ENCODE assay signal across 16 cellular contexts in the genomic region with DNA sequence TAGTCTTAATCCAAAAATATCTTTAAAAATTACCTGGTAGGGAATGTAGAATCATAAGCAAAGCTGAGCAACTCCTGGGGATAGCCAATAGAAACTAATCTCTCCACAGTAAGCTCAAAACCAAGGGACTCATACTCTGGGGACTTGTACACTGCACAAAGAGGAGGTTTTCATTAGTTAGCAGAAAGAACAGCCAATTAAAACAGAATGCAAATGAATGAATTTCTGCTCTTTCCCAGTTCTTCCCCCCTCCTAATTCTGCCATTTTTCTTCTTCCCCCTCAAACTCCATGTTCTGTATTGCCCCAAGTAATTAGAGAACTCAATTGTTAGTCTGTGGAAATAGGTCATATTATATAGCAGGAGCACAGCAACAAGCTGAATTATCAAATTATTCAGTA.
DNase-seq lines count a peak whose midpoint lies in the region; ATAC-seq and TF ChIP-seq lines count a peak whose summit lies in the region.
"Had no signal": no experiment of that assay in that cellular context is flagged by ENCODE, and none has a peak within 500 bp of the region (broad histone marks: within the 10 kb centered on the region; RNA-seq: fewer than 3 reads in every experiment).

No MANE protein-coding gene starts in this region.

- H3K9me3 ChIP-seq in CD4-positive, alpha-beta memory T cell (ENCODE audit: control insufficient read depth in 1 of 2, low read length in 2 of 2): no peaks in the 10 kb centered on the region
- H3K9me3 ChIP-seq in HEK293 (ENCODE audit: control insufficient read depth, insufficient read depth, low read depth, low read length): no peaks in the 10 kb centered on the region
- H3K9me3 ChIP-seq: BE2C had no signal

- TF ChIP-seq CTCF in HEK293 (tag by site-specific recombination; IDR thresholded peaks at IDR 0.05): no peak
- TF ChIP-seq CTCF in CD14-positive monocyte (IDR thresholded peaks at IDR 0.05): no peak

- no peaks in the 10 kb centered on the region for H3K4me1 ChIP-seq in CD4-positive, alpha-beta memory T cell (ENCODE audit: insufficient read depth, low read length)
- H3K4me1 ChIP-seq in HEK293 (ENCODE audit: control insufficient read depth, insufficient read depth, low read length): peaks cover 16% of the 10 kb centered on the region
- H3K4me1 ChIP-seq: BE2C had no signal

- POLR2A ChIA-PET in CD4-positive, alpha-beta memory T cell (lab: Charles Lee; ENCODE audit: partially characterized antibody): no interaction called here
- POLR2A ChIA-PET in HEK293 (lab: Yijun Ruan, JAX): no interaction called here

- peaks cover 22 to 48% of the 10 kb centered on the region in 2 donors for H3K36me3 Mint-ChIP-seq in CD4-positive, alpha-beta memory T cell
- H3K36me3 Mint-ChIP-seq in stimulated activated effector memory CD8-positive, alpha-beta T cell treated with anti-CD3 and anti-CD28 coated beads, Interleukin-12 subunit alpha, Interleukin-12 subunit beta, amount 100 ng/mL, for 72 hours: peaks cover 57% of the 10 kb centered on the region
- H3K36me3 Mint-ChIP-seq in CD14-positive monocyte: peaks cover 53 to 77% of the 10 kb centered on the region in 2 donors

- intact Hi-C loops in CD4-positive, alpha-beta memory T cell (cut with micrococcal nuclease): no loop called here
- intact Hi-C loops in CD14-positive monocyte (cut with micrococcal nuclease): no loop called here

- peaks cover 8% of the 10 kb centered on the region for H3K36me3 ChIP-seq in CD4-positive, alpha-beta memory T cell (ENCODE audit: insufficient read depth, low read length)
- peaks cover 10 to 19% of the 10 kb centered on the region in 2 experiments for H3K36me3 ChIP-seq in HEK293 (ENCODE audit: control insufficient read depth in 2 of 2, insufficient read depth in 1 of 2, low read length in 2 of 2)
- H3K36me3 ChIP-seq: BE2C had no signal

- CTCF ChIA-PET in CD4-positive, alpha-beta memory T cell (lab: Charles Lee; ENCODE audit: partially characterized antibody): no interaction called here
- CTCF ChIA-PET in HEK293 (lab: Yijun Ruan, JAX): interaction anchor here (0.6 to 1.0 kb wide), 4 partner anchors 135 to 216 kb away, joined by 3 to 5 read pairs (median 4); a partner anchor contains a TSS

- no peak for ATAC-seq in stimulated activated effector memory CD8-positive, alpha-beta T cell treated with anti-CD3 and anti-CD28 coated beads, Interleukin-12 subunit alpha, Interleukin-12 subunit beta, amount 100 ng/mL, for 72 hours
- no peak for ATAC-seq in GM18511 (IDR thresholded peaks at IDR 0.05; ENCODE audit: unreplicated experiment)

- peaks cover 0 to 4% (median 0%) of the 10 kb centered on the region in 4 donors for H3K4me1 Mint-ChIP-seq in CD4-positive, alpha-beta memory T cell
- H3K4me1 Mint-ChIP-seq in stimulated activated effector memory CD8-positive, alpha-beta T cell treated with anti-CD3 and anti-CD28 coated beads, Interleukin-12 subunit alpha, Interleukin-12 subunit beta, amount 100 ng/mL, for 72 hours: peaks cover 11% of the 10 kb centered on the region
- H3K4me1 Mint-ChIP-seq in CD14-positive monocyte: peaks cover 17% of the 10 kb centered on the region

- H3K4me3 ChIP-seq in CD4-positive, alpha-beta memory T cell (ENCODE audit: low read length in 2 of 2): no peak overlapping the region
- no peak overlapping the region for H3K4me3 ChIP-seq in HEK293 (ENCODE audit: low read depth, low read length)

- no peak overlapping the region for H3K27ac ChIP-seq in CD4-positive, alpha-beta memory T cell (ENCODE audit: low read depth, low read length)
- no peak overlapping the region for H3K27ac ChIP-seq in HEK293 (ENCODE audit: extremely low read depth, low read depth, low read length)
- H3K27ac ChIP-seq in caudate nucleus (ENCODE audit: low read depth, low read length): peak overlapping the region; percentile 39
- H3K27ac ChIP-seq: C4-2B, HL-60 had no signal

- no peak overlapping the region for H3K4me3 Mint-ChIP-seq in CD4-positive, alpha-beta memory T cell
- H3K4me3 Mint-ChIP-seq in stimulated activated effector memory CD8-positive, alpha-beta T cell treated with anti-CD3 and anti-CD28 coated beads, Interleukin-12 subunit alpha, Interleukin-12 subunit beta, amount 100 ng/mL, for 72 hours: no peak overlapping the region
- no peak overlapping the region for H3K4me3 Mint-ChIP-seq in CD14-positive monocyte

- H3K27ac Mint-ChIP-seq in CD4-positive, alpha-beta memory T cell: peak overlapping the region in 4 of 7 donors; percentile 1 to 38 (median 20)
- H3K27ac Mint-ChIP-seq in stimulated activated effector memory CD8-positive, alpha-beta T cell treated with anti-CD3 and anti-CD28 coated beads, Interleukin-12 subunit alpha, Interleukin-12 subunit beta, amount 100 ng/mL, for 72 hours: peak overlapping the region; percentile 20
- H3K27ac Mint-ChIP-seq in CD14-positive monocyte: peak overlapping the region in 1 of 7 donors; percentile 34

- H3K27me3 Mint-ChIP-seq in CD4-positive, alpha-beta memory T cell: no peaks in the 10 kb centered on the region
- H3K27me3 Mint-ChIP-seq in CD14-positive monocyte (ENCODE audit: low read depth in 3 of 3): no peaks in the 10 kb centered on the region

- no peak for DNase-seq in CD4-positive, alpha-beta memory T cell
- no peak for DNase-seq in caudate nucleus (lab: John Stamatoyannopoulos, UW)
- DNase-seq in stimulated activated effector memory CD8-positive, alpha-beta T cell treated with anti-CD3 and anti-CD28 coated beads, Interleukin-12 subunit alpha, Interleukin-12 subunit beta, amount 100 ng/mL, for 72 hours (ENCODE audit: low spot score in 2 of 2): no peak
- DNase-seq in cerebellum (ENCODE audit: low spot score): no peak
- DNase-seq in CD14-positive monocyte (ENCODE audit: low spot score): no peak
- DNase-seq: BE2C, Calu3, DMS153, DMS79 treated with DMSO at 0.1 percent for 48 hours, EL, GDM1, HCEC 1CT had no signal

- H3K27me3 ChIP-seq in CD4-positive, alpha-beta memory T cell (ENCODE audit: insufficient read depth, low read length): no peaks in the 10 kb centered on the region
- H3K27me3 ChIP-seq: BE2C had no signal

- no peaks in the 10 kb centered on the region for H3K9me3 Mint-ChIP-seq in CD4-positive, alpha-beta memory T cell
- H3K9me3 Mint-ChIP-seq in stimulated activated effector memory CD8-positive, alpha-beta T cell treated with anti-CD3 and anti-CD28 coated beads, Interleukin-12 subunit alpha, Interleukin-12 subunit beta, amount 100 ng/mL, for 72 hours: no peaks in the 10 kb centered on the region
- no peaks in the 10 kb centered on the region for H3K9me3 Mint-ChIP-seq in CD14-positive monocyte

TF ChIP-seq in HEK293, 187 proteins besides CTCF, POLR2A, EP300 and RAD21:
- TF ChIP-seq GLI4 (tag by site-specific recombination; IDR thresholded peaks at IDR 0.05): no peak
- TF ChIP-seq ZNF211 (tag by site-specific recombination; IDR thresholded peaks at IDR 0.05; ENCODE audit: low read depth): no peak
- TF ChIP-seq ZNF112 (tag by site-specific recombination; IDR thresholded peaks at IDR 0.05): no peak
- no peak for TF ChIP-seq ZNF629 (tag by site-specific recombination; IDR thresholded peaks at IDR 0.05)
- TF ChIP-seq ZNF677 (tag by site-specific recombination; IDR thresholded peaks at IDR 0.05): 0 out of 2 replicates have a peak, but pooled peaks have one; percentile 61
- TF ChIP-seq ZNF266 (tag by site-specific recombination; IDR thresholded peaks at IDR 0.05; ENCODE audit: low read depth): no peak
- TF ChIP-seq ZNF354C (tag by site-specific recombination; IDR thresholded peaks at IDR 0.05; ENCODE audit: borderline replicate concordance, low read depth): no peak
- TF ChIP-seq GLIS1 (tag by site-specific recombination; IDR thresholded peaks at IDR 0.05): no peak
- TF ChIP-seq, protein P1, sequence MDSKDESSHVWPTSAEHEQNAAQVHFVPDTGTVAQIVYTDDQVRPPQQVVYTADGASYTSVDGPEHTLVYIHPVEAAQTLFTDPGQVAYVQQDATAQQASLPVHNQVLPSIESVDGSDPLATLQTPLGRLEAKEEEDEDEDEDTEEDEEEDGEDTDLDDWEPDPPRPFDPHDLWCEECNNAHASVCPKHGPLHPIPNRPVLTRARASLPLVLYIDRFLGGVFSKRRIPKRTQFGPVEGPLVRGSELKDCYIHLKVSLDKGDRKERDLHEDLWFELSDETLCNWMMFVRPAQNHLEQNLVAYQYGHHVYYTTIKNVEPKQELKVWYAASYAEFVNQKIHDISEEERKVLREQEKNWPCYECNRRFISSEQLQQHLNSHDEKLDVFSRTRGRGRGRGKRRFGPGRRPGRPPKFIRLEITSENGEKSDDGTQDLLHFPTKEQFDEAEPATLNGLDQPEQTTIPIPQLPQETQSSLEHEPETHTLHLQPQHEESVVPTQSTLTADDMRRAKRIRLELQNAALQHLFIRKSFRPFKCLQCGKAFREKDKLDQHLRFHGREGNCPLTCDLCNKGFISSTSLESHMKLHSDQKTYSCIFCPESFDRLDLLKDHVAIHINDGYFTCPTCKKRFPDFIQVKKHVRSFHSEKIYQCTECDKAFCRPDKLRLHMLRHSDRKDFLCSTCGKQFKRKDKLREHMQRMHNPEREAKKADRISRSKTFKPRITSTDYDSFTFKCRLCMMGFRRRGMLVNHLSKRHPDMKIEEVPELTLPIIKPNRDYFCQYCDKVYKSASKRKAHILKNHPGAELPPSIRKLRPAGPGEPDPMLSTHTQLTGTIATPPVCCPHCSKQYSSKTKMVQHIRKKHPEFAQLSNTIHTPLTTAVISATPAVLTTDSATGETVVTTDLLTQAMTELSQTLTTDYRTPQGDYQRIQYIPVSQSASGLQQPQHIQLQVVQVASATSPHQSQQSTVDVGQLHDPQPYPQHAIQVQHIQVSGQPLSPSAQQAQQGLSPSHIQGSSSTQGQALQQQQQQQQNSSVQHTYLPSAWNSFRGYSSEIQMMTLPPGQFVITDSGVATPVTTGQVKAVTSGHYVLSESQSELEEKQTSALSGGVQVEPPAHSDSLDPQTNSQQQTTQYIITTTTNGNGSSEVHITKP (tag by site-specific recombination; IDR thresholded peaks at IDR 0.05): peak; percentile 74
- TF ChIP-seq SCRT2 (tag by site-specific recombination; IDR thresholded peaks at IDR 0.05): no peak
